In genomic region chr15:80234883-80235282, GRCh38 we compare ENCODE assay signal across 8 cellular contexts. TPM values are rescaled to one million over a fixed set of nuclear protein-coding genes. Genes with fewer than 3 reads are reported as not detected.
DNase-seq lines count a peak whose midpoint lies in the region; ATAC-seq, FAIRE-seq and TF ChIP-seq lines count a peak whose summit lies in the region.

No MANE protein-coding gene starts in this region.

- 50 to 60% (median 59%) methylated on average over 4 of the region's 4 CpGs for WGBS in small intestine, 3 donors

- H3K4me3 ChIP-seq in epithelial cell of esophagus (ENCODE audit: low read length) (no peak overlapping the region), small intestine (ENCODE audit: low read depth in 1 of 2, low read length in 2 of 2) (no peak overlapping the region)

- H3K9me3 ChIP-seq in small intestine (ENCODE audit: control insufficient read depth, low read depth), result no peaks in the 10 kb centered on the region

- TF ChIP-seq CTCF in D721Med (IDR thresholded peaks at IDR 0.05; ENCODE audit: insufficient read depth, missing control alignments) (peak; percentile 24), epithelial cell of esophagus (IDR thresholded peaks at IDR 0.05; ENCODE audit: insufficient read depth, low read depth, low read length, missing control alignments) (peak; percentile 56)

- no peaks in the 10 kb centered on the region for H3K4me1 ChIP-seq in small intestine (ENCODE audit: control insufficient read depth in 2 of 2, insufficient read depth in 1 of 2, low read depth in 1 of 2, low read length in 1 of 2)

- FAIRE-seq in D721Med (lab: Jason Lieb, UNC) (no peak), small intestine (lab: Jason Lieb, UNC) (no peak)

- H3K27me3 ChIP-seq in small intestine (ENCODE audit: control insufficient read depth in 2 of 2, insufficient read depth in 2 of 2, low read length in 2 of 2), result no peaks in the 10 kb centered on the region

- no peaks in the 10 kb centered on the region for H3K36me3 ChIP-seq in small intestine (ENCODE audit: control insufficient read depth in 2 of 2, insufficient read depth in 2 of 2, low read length in 2 of 2)

- no peak for DNase-seq in D721Med (ENCODE audit: insufficient read length, low spot score)
- peak; percentile 9 to 43 for DNase-seq in activated CD4-positive, alpha-beta T cell treated with anti-CD3 and anti-CD28 coated beads for 4 hours
- DNase-seq in epithelial cell of esophagus (ENCODE audit: low read depth), result peak; percentile 50
- peak; percentile 43 for DNase-seq in small intestine
- no peak for DNase-seq in cerebellum (ENCODE audit: low spot score)
- no peak for DNase-seq in NCI-H1105 treated with DMSO at 0.1 percent for 48 hours (lab: John Stamatoyannopoulos, UW)

- ATAC-seq in HG03159 (IDR thresholded peaks at IDR 0.05; ENCODE audit: unreplicated experiment), result peak; percentile 64
- no peak for ATAC-seq in GM19463 (IDR thresholded peaks at IDR 0.05; ENCODE audit: unreplicated experiment)

- H3K27ac ChIP-seq in small intestine (ENCODE audit: low read depth in 1 of 2, low read length in 1 of 2), result no peak overlapping the region

RNA-seq across cellular contexts. Expression of gene CTXND1, which starts 17.1 kb away (rescaled TPM):
- 1 to 10 TPM in 1 of 3 donors, under 1 TPM in 2; under 0.01 to 1.1 (median 0.15) TPM for polyA plus RNA-seq in small intestine
- total RNA-seq in cerebellum, result 7.3 TPM

Comparison
In these comparisons a context has a peak if more than half of its experiments do, and no peak if none do; other contexts are left out.
1. DNase-seq: peak in activated CD4-positive, alpha-beta T cell treated with anti-CD3 and anti-CD28 coated beads for 4 hours (2 of 2), epithelial cell of esophagus (single experiment) and small intestine (single experiment); none in D721Med (single experiment), cerebellum (single experiment) and NCI-H1105 treated with DMSO at 0.1 percent for 48 hours (single experiment).